Comparison of ENCODE assay signal across 8 cellular contexts in the genomic region with DNA sequence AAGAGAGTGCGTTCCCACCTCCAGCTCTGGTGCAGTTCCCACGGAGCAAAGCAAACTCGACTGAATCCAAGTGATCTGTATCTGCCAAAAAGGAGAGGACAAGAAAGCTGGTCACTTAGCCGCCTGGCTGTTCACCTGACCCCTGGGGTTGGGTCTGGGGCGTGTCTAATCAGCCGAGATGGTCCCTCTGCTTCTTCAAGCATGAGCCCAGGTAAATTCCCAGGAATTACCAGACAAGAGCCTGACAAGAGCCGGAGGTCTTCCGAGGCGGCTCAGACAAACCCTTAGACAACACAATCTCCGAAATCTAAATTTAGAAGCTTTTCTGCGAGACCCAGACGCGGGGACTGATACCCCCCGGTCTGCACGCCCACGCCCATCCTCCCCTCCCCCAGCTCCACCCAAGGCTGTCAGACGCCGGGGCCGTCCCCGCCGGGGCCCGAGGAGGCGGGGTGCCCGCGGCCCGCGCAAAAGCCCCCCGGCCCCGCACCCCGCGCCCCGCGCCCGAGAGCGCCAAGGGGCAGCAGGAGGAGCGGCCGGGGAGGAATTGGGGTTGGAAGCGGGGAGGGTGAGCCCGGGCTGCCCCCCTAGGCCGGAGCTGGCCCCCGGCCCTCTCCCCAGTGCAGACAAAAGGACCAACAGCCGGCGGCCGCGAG. TPM values are rescaled to one million over a fixed set of nuclear protein-coding genes. Genes with fewer than 3 reads are reported as not detected.
A peak's percentile ranks its signal among the peaks of the same experiment; 100 is the strongest.
DNase-seq lines count a peak whose midpoint lies in the region; TF ChIP-seq lines count a peak whose summit lies in the region.

No MANE protein-coding gene starts in this region.

- no peak for TF ChIP-seq CTCF in endothelial cell (IDR thresholded peaks at IDR 0.05; ENCODE audit: unreplicated experiment)
- TF ChIP-seq CTCF in stomach (IDR thresholded peaks at IDR 0.05): peak in 2 of 7 experiments; percentile 25 to 44

- H3K36me3 ChIP-seq in HAP-1 (replicated peaks) (peaks cover 29% of the 10 kb centered on the region), muscle layer of colon (ENCODE audit: insufficient read depth, low read length) (peaks cover 19% of the 10 kb centered on the region), stomach (peaks cover 0 to 27% (median 26%) of the 10 kb centered on the region in 4 donors)

- no peak for TF ChIP-seq POLR2A in stomach (IDR thresholded peaks at IDR 0.05)

- H3K27me3 ChIP-seq in HAP-1 (ENCODE audit: low read depth) (no peaks in the 10 kb centered on the region), muscle layer of colon (ENCODE audit: control insufficient read depth in 1 of 2, insufficient read depth in 2 of 2, low read length in 2 of 2) (no peaks in the 10 kb centered on the region), stomach (no peaks in the 10 kb centered on the region)

- peak overlapping the region; percentile 88 for H3K27ac ChIP-seq in muscle layer of colon (ENCODE audit: low read depth, low read length)
- peak overlapping the region; percentile 86 to 98 (median 93) for H3K27ac ChIP-seq in stomach

- H3K27ac Mint-ChIP-seq in endothelial cell (ENCODE audit: unreplicated experiment): peak overlapping the region; percentile 67

- H3K9ac ChIP-seq in muscle layer of colon (ENCODE audit: low read length): no peak overlapping the region

- DNase-seq in G401 (ENCODE audit: low spot score) (peak; percentile 75), HAP-1 (ENCODE audit: low spot score in 2 of 2) (peak; percentile 17 to 69), NCI-H146 (lab: John Stamatoyannopoulos, UW) (peak; percentile 44), endothelial cell (ENCODE audit: low spot score) (peak; percentile 47), stomach (no peak), GOT3 (lab: John Stamatoyannopoulos, UW) (no peak)
- DNase-seq in activated CD8-positive, alpha-beta memory T cell treated with anti-CD3 and anti-CD28 coated beads for 48 hours (ENCODE audit: low read depth in 2 of 3, low spot score in 2 of 3): peak; percentile 14 to 22 (median 18)

- H3K4me3 Mint-ChIP-seq in endothelial cell (ENCODE audit: unreplicated experiment): peak overlapping the region; percentile 93

- peaks cover 15% of the 10 kb centered on the region for H3K36me3 Mint-ChIP-seq in endothelial cell (ENCODE audit: low read depth, unreplicated experiment)

- no peaks in the 10 kb centered on the region; the same call in 1 of the 2 replicates for H3K4me1 ChIP-seq in HAP-1
- H3K4me1 ChIP-seq in muscle layer of colon (ENCODE audit: insufficient read depth, low read length): peaks cover 11% of the 10 kb centered on the region
- H3K4me1 ChIP-seq in stomach: peaks cover 21 to 42% (median 35%) of the 10 kb centered on the region in 4 donors

- no peak for TF ChIP-seq EP300 in stomach (IDR thresholded peaks at IDR 0.05)

- H3K4me1 Mint-ChIP-seq in endothelial cell (ENCODE audit: unreplicated experiment): peaks cover 33% of the 10 kb centered on the region

- H3K9me3 ChIP-seq in HAP-1 (no peaks in the 10 kb centered on the region), muscle layer of colon (ENCODE audit: low read length) (no peaks in the 10 kb centered on the region), stomach (no peaks in the 10 kb centered on the region)

- 0 to 2% (median 1%) methylated on average over 7 to 45 of the region's 45 CpGs for WGBS in stomach, 5 donors

- intact Hi-C loops in stomach (cut with DNase I; ENCODE audit: low total_unique reads): no loop called here

- in situ Hi-C loops in G401 (cut with HindIII; ENCODE audit: low sequenced_read_pairs) (no loop called here), HAP-1 (cut with MboI; ENCODE audit: low sequenced_read_pairs) (no loop called here)

- peak overlapping the region; percentile 62 for H3K4me3 ChIP-seq in HAP-1
- H3K4me3 ChIP-seq in muscle layer of colon (ENCODE audit: low read depth in 1 of 2, low read length in 2 of 2): peak overlapping the region; percentile 90 to 93
- peak overlapping the region; percentile 77 to 98 (median 96) for H3K4me3 ChIP-seq in stomach

- H3K27me3 Mint-ChIP-seq in endothelial cell (ENCODE audit: unreplicated experiment): peaks cover 4% of the 10 kb centered on the region

- H3K9me3 Mint-ChIP-seq in endothelial cell (ENCODE audit: unreplicated experiment): no peaks in the 10 kb centered on the region

RNA-seq across cellular contexts. Expression of a gene that starts 0.7 kb away (rescaled TPM):
- 24.7 and 27.7 TPM in 2 replicates for total RNA-seq in G401 (2014; rRNA removed; shearing (Covaris generic))
- 17.7 TPM for total RNA-seq in endothelial cell (ENCODE audit: unreplicated experiment)
- total RNA-seq in stomach: 100 to 1,000 TPM in 1 of 5 donors, 1 to 10 TPM in 3, under 1 TPM in 1; 0.45 to 240 (median 5.8) TPM
- 1 to 10 TPM; 3.5 to 5.3 (median 5.2) TPM for polyA plus RNA-seq in stomach

RNA-seq across cellular contexts. Expression of a gene that starts 12.0 kb away (rescaled TPM):
- total RNA-seq in G401 (2014; rRNA removed; shearing (Covaris generic)): 162 and 187 TPM in 2 replicates
- 247 TPM for total RNA-seq in endothelial cell (ENCODE audit: unreplicated experiment)
- 100 to 1,000 TPM; 159 to 270 (median 222) TPM for total RNA-seq in stomach
- 100 to 1,000 TPM in 1 of 3 donors, 10 to 100 TPM in 2; 76.0 to 141 (median 83.9) TPM for polyA plus RNA-seq in stomach

RNA-seq across cellular contexts. Expression of a gene that starts 37.5 kb away (rescaled TPM):
- 5.7 and 6.8 TPM in 2 replicates for total RNA-seq in G401 (2014; rRNA removed; shearing (Covaris generic))
- total RNA-seq in endothelial cell (ENCODE audit: unreplicated experiment) (34.4 TPM), stomach (10 to 100 TPM in 3 of 5 donors, 1 to 10 TPM in 2; 8.5 to 33.4 (median 16.9) TPM)
- polyA plus RNA-seq in stomach: 1 to 10 TPM; 4.2 to 9.3 (median 7.2) TPM

Comparison
In these comparisons a context has a peak if more than half of its experiments do, and no peak if none do; other contexts are left out.
1. DNase-seq: peak in G401 (single experiment), HAP-1 (2 of 2), NCI-H146 (single experiment), activated CD8-positive, alpha-beta memory T cell treated with anti-CD3 and anti-CD28 coated beads for 48 hours (3 of 3) and endothelial cell (single experiment); none in stomach (single experiment) and GOT3 (single experiment).
2. Peak in every context shown above with its lines, with median percentiles within 50 percentile points of each other: H3K4me3 ChIP-seq.